ENCODE assay signal across 1 cellular context in the genomic region with DNA sequence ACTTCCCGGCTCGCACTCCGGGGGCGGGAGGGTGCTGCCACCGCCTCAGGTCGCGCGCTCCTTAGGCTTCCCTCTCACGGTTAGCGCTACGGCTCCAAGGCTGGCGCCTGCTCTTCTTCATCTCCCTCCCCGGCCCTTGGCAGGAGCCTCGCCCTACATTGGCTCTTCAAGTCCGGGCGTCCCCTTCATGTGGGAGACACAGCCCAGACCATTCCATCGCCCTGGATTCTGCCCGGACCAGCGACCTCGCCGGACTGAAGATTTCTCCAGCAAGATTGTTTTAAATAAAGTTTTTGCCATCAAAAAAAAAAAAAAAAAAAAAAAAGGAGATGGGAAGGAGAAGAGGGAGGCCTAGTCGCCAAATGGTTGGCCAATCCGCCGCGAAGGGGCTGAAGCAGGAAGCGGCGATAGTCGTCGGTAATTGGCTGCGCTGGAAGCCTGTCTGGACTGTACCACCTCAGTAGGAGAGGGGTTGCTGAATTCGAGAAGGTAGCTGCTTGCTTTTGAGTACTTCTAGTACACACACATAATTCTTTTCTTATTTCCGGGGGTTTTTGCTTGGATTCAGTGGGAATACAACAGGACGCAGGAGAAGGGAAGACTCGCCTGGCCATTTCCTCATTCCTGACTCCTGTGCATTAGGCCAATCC.
TF ChIP-seq lines count a peak whose summit lies in the region.

No MANE protein-coding gene starts in this region.

TF ChIP-seq in GM12878, 131 proteins besides CTCF, POLR2A, EP300 and RAD21 (continued from another document):
- TF ChIP-seq, protein P1, sequence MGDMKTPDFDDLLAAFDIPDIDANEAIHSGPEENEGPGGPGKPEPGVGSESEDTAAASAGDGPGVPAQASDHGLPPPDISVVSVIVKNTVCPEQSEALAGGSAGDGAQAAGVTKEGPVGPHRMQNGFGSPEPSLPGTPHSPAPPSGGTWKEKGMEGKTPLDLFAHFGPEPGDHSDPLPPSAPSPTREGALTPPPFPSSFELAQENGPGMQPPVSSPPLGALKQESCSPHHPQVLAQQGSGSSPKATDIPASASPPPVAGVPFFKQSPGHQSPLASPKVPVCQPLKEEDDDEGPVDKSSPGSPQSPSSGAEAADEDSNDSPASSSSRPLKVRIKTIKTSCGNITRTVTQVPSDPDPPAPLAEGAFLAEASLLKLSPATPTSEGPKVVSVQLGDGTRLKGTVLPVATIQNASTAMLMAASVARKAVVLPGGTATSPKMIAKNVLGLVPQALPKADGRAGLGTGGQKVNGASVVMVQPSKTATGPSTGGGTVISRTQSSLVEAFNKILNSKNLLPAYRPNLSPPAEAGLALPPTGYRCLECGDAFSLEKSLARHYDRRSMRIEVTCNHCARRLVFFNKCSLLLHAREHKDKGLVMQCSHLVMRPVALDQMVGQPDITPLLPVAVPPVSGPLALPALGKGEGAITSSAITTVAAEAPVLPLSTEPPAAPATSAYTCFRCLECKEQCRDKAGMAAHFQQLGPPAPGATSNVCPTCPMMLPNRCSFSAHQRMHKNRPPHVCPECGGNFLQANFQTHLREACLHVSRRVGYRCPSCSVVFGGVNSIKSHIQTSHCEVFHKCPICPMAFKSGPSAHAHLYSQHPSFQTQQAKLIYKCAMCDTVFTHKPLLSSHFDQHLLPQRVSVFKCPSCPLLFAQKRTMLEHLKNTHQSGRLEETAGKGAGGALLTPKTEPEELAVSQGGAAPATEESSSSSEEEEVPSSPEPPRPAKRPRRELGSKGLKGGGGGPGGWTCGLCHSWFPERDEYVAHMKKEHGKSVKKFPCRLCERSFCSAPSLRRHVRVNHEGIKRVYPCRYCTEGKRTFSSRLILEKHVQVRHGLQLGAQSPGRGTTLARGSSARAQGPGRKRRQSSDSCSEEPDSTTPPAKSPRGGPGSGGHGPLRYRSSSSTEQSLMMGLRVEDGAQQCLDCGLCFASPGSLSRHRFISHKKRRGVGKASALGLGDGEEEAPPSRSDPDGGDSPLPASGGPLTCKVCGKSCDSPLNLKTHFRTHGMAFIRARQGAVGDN (IDR thresholded peaks at IDR 0.05): no peak
- TF ChIP-seq ZNF274 (IDR thresholded peaks at IDR 0.05; ENCODE audit: insufficient read depth, insufficient read length) (no peak), STAT3 (IDR thresholded peaks at IDR 0.05; ENCODE audit: low read depth, low read length) (peak; percentile 79; the same call in 1 of the 2 replicates), SUZ12 (IDR thresholded peaks at IDR 0.05; ENCODE audit: unreplicated experiment) (no peak), ATF7 (IDR thresholded peaks at IDR 0.05; ENCODE audit: low read depth) (peak; percentile 100), CBX5 (IDR thresholded peaks at IDR 0.05; ENCODE audit: low read depth) (no peak; the same call in 1 of the 2 replicates), PAX5 (IDR thresholded peaks at IDR 0.05; ENCODE audit: borderline replicate concordance, low read depth, low read length) (no peak), RELA (IDR thresholded peaks at IDR 0.05; ENCODE audit: borderline replicate concordance, partially characterized antibody) (no peak), CBX3 (IDR thresholded peaks at IDR 0.05; ENCODE audit: borderline replicate concordance, low read depth) (no peak), ZNF207 (IDR thresholded peaks at IDR 0.05; ENCODE audit: borderline replicate concordance) (peak; percentile 35; the same call in 1 of the 2 replicates), FOXK2 (IDR thresholded peaks at IDR 0.05) (peak; percentile 98), PML (IDR thresholded peaks at IDR 0.05; ENCODE audit: low read length) (0 out of 2 replicates have a peak, but pooled peaks have one; percentile 52), HDAC6 (IDR thresholded peaks at IDR 0.05; ENCODE audit: unreplicated experiment) (no peak), SPI1 (IDR thresholded peaks at IDR 0.05; ENCODE audit: borderline replicate concordance, insufficient read depth, low read depth, low read length) (peak; percentile 69; the same call in 1 of the 2 replicates), GABPA (IDR thresholded peaks at IDR 0.05; ENCODE audit: low read depth) (peak; percentile 82), SMAD1 (IDR thresholded peaks at IDR 0.05; ENCODE audit: low read depth, partially characterized antibody) (no peak), ESRRA (IDR thresholded peaks at IDR 0.05; ENCODE audit: low read length) (peak; percentile 72), CREM (IDR thresholded peaks at IDR 0.05; ENCODE audit: low read depth) (no peak; the same call in 1 of the 2 replicates), CEBPB (IDR thresholded peaks at IDR 0.05; ENCODE audit: borderline replicate concordance in 1 of 2, low read depth in 2 of 2, low read length in 2 of 2) (no peak), RBBP5 (conservative IDR thresholded peaks at IDR 0.05) (no peak), HDGF (IDR thresholded peaks at IDR 0.05) (no peak), DPF2 (IDR thresholded peaks at IDR 0.05) (peak; percentile 35; the same call in 1 of the 2 replicates)
- TF ChIP-seq, protein P2, sequence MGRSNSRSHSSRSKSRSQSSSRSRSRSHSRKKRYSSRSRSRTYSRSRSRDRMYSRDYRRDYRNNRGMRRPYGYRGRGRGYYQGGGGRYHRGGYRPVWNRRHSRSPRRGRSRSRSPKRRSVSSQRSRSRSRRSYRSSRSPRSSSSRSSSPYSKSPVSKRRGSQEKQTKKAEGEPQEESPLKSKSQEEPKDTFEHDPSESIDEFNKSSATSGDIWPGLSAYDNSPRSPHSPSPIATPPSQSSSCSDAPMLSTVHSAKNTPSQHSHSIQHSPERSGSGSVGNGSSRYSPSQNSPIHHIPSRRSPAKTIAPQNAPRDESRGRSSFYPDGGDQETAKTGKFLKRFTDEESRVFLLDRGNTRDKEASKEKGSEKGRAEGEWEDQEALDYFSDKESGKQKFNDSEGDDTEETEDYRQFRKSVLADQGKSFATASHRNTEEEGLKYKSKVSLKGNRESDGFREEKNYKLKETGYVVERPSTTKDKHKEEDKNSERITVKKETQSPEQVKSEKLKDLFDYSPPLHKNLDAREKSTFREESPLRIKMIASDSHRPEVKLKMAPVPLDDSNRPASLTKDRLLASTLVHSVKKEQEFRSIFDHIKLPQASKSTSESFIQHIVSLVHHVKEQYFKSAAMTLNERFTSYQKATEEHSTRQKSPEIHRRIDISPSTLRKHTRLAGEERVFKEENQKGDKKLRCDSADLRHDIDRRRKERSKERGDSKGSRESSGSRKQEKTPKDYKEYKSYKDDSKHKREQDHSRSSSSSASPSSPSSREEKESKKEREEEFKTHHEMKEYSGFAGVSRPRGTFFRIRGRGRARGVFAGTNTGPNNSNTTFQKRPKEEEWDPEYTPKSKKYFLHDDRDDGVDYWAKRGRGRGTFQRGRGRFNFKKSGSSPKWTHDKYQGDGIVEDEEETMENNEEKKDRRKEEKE (IDR thresholded peaks at IDR 0.05): peak; percentile 93
- TF ChIP-seq, protein P3, sequence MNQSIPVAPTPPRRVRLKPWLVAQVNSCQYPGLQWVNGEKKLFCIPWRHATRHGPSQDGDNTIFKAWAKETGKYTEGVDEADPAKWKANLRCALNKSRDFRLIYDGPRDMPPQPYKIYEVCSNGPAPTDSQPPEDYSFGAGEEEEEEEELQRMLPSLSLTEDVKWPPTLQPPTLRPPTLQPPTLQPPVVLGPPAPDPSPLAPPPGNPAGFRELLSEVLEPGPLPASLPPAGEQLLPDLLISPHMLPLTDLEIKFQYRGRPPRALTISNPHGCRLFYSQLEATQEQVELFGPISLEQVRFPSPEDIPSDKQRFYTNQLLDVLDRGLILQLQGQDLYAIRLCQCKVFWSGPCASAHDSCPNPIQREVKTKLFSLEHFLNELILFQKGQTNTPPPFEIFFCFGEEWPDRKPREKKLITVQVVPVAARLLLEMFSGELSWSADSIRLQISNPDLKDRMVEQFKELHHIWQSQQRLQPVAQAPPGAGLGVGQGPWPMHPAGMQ (IDR thresholded peaks at IDR 0.05; ENCODE audit: borderline replicate concordance): no peak
- TF ChIP-seq, protein P4, sequence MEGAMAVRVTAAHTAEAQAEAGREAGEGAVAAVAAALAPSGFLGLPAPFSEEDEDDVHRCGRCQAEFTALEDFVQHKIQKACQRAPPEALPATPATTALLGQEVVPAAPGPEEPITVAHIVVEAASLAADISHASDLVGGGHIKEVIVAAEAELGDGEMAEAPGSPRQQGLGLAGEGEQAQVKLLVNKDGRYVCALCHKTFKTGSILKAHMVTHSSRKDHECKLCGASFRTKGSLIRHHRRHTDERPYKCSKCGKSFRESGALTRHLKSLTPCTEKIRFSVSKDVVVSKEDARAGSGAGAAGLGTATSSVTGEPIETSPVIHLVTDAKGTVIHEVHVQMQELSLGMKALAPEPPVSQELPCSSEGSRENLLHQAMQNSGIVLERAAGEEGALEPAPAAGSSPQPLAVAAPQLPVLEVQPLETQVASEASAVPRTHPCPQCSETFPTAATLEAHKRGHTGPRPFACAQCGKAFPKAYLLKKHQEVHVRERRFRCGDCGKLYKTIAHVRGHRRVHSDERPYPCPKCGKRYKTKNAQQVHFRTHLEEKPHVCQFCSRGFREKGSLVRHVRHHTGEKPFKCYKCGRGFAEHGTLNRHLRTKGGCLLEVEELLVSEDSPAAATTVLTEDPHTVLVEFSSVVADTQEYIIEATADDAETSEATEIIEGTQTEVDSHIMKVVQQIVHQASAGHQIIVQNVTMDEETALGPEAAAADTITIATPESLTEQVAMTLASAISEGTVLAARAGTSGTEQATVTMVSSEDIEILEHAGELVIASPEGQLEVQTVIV (IDR thresholded peaks at IDR 0.05; ENCODE audit: borderline replicate concordance, partially characterized antibody): peak; percentile 94
